Comparison of ENCODE assay signal across 9 cellular contexts in genomic region chr4:9123516-9124126, GRCh38. TPM values are rescaled to one million over a fixed set of nuclear protein-coding genes. Genes with fewer than 3 reads are reported as not detected.
DNase-seq lines count a peak whose midpoint lies in the region; TF ChIP-seq lines count a peak whose summit lies in the region.
"Not testable (repeated sequence)": the region's sequence is repeated elsewhere in the genome, so short reads cannot be mapped to it uniquely, and the experiment has no call there.
"Had no signal": no experiment of that assay in that cellular context is flagged by ENCODE, and none has a peak within 500 bp of the region (broad histone marks: within the 10 kb centered on the region; RNA-seq: fewer than 3 reads in every experiment).

No MANE protein-coding gene starts in this region.

- not testable (repeated sequence) for H4K20me1 ChIP-seq in hepatocyte (ENCODE audit: insufficient read depth, poor library complexity, severe bottlenecking)

- not testable (repeated sequence) for TF ChIP-seq POLR2A in breast epithelium (IDR thresholded peaks at IDR 0.05); ovary (IDR thresholded peaks at IDR 0.05)

- H2AFZ ChIP-seq in hepatocyte: not testable (repeated sequence)

- TF ChIP-seq EP300 in ovary (IDR thresholded peaks at IDR 0.05): not testable (repeated sequence)

- H3K4me2 ChIP-seq in hepatocyte: peak overlapping the region; percentile 52

- H3K27ac ChIP-seq in HL-60 (replicated peaks); breast epithelium; hepatocyte; ovary: not testable (repeated sequence)

- TF ChIP-seq CTCF in HL-60 (IDR thresholded peaks at IDR 0.05; ENCODE audit: insufficient read depth, low read length) (peak; percentile 41), breast epithelium (IDR thresholded peaks at IDR 0.05) (peak; percentile 59 to 89 (median 60)), hepatocyte (IDR thresholded peaks at IDR 0.05; ENCODE audit: poor library complexity) (peak; percentile 59), ovary (IDR thresholded peaks at IDR 0.05) (peak; percentile 54 to 76 (median 68))

- H3K9me3 ChIP-seq in breast epithelium; hepatocyte (ENCODE audit: low read depth); ovary: not testable (repeated sequence)

- H3K79me2 ChIP-seq in hepatocyte: not testable (repeated sequence)

- intact Hi-C loops in breast epithelium (cut with DNase I; ENCODE audit: low total_unique reads): not testable (repeated sequence)
- intact Hi-C loops in ovary (cut with DNase I): loop anchor here in 1 of 4 donors (5.0 kb wide), 1 partner anchor 121 kb away; no protein-coding TSS in a partner anchor

- not testable (repeated sequence) for H3K36me3 ChIP-seq in breast epithelium; hepatocyte (replicated peaks; ENCODE audit: insufficient read depth, low read depth); ovary

- not testable (repeated sequence) for H3K9me2 ChIP-seq in hepatocyte (replicated peaks; ENCODE audit: insufficient read depth)

- DNase-seq in COR-L47 (lab: John Stamatoyannopoulos, UW) (peak; percentile 43), HL-60 (ENCODE audit: low read depth in 1 of 2, low spot score in 1 of 2) (peak; percentile 13 to 24), NOMO-1 treated with DMSO at 0.1 percent for 48 hours (lab: John Stamatoyannopoulos, UW; ENCODE audit: unreplicated experiment) (peak; percentile 13), breast epithelium (ENCODE audit: low spot score in 2 of 2) (peak in 1 of 2 donors; percentile 55), hepatocyte (ENCODE audit: low spot score) (peak; percentile 56), ovary (peak; percentile 46 to 77 (median 53)), stromal cell of bone marrow (ENCODE audit: low read depth) (peak; percentile 13)
- peak; percentile 2 to 3 for DNase-seq in activated CD4-positive, alpha-beta T cell treated with anti-CD3 and anti-CD28 coated beads, Interleukin-2, amount 50 U/mL, for 4 hours

- not testable (repeated sequence) for H3K27me3 ChIP-seq in HL-60 (ENCODE audit: insufficient read depth, poor library complexity, severe bottlenecking); breast epithelium; hepatocyte; ovary

- not testable (repeated sequence) for H3K4me3 ChIP-seq in HL-60 (replicated peaks; ENCODE audit: insufficient read depth, low read length); hepatocyte; ovary
- peak overlapping the region in 2 of 3 donors; percentile 34 to 52 for H3K4me3 ChIP-seq in breast epithelium

- 28% methylated on average over 15 of the region's 15 CpGs for WGBS in hepatocyte (ENCODE audit: low lambda C conversion rate, missing lambda C conversion rate)
- 4 to 6% (median 5%) methylated on average over 15 of the region's 15 CpGs for WGBS in ovary, 3 donors

- not testable (repeated sequence) for H3K4me1 ChIP-seq in breast epithelium; hepatocyte (ENCODE audit: insufficient read depth); ovary (ENCODE audit: insufficient read depth)

RNA-seq across cellular contexts. Expression of gene FAM90A26, which starts 46.6 kb away (rescaled TPM):
- total RNA-seq in breast epithelium (not detected), hepatocyte (not detected in 2 replicates), ovary (not detected)
- polyA plus RNA-seq in hepatocyte (not detected in 2 replicates), ovary (not detected)
- total RNA-seq: activated T-helper 17 cell treated with anti-CD3 and anti-CD28 coated beads, Interleukin-2, amount 50 U/mL, for 72 hours had no signal
